ENCODE assay signal across 10 cellular contexts in genomic region chr16:75266738-75267630, GRCh38. TPM values are rescaled to one million over a fixed set of nuclear protein-coding genes. Genes with fewer than 3 reads are reported as not detected.
DNase-seq lines count a peak whose midpoint lies in the region; ATAC-seq and TF ChIP-seq lines count a peak whose summit lies in the region.
"Had no signal": no experiment of that assay in that cellular context is flagged by ENCODE, and none has a peak within 500 bp of the region (broad histone marks: within the 10 kb centered on the region; RNA-seq: fewer than 3 reads in every experiment).

No MANE protein-coding gene starts in this region.

- H3K4me3 Mint-ChIP-seq in activated T-cell treated with anti-CD3 and anti-CD28 coated beads, Interleukin-2, amount 50 U/mL, for 24 hours: peak overlapping the region; percentile 54

- WGBS in right lobe of liver (ENCODE audit: insufficient coverage, low coverage, low lambda C conversion rate, missing lambda C conversion rate): 80% methylated on average over 1 of the region's 27 CpGs
- 76% methylated on average over 19 of the region's 27 CpGs for WGBS in suprapubic skin

- H3K9me3 ChIP-seq in adipocyte (ENCODE audit: control insufficient read depth, low read length) (no peaks in the 10 kb centered on the region), right lobe of liver (no peaks in the 10 kb centered on the region), suprapubic skin (no peaks in the 10 kb centered on the region)

- H3K4me1 ChIP-seq in adipocyte (ENCODE audit: control insufficient read depth, insufficient read depth, low read length) (peaks cover 39% of the 10 kb centered on the region), right lobe of liver (peaks cover 0 to 33% (median 20%) of the 10 kb centered on the region in 4 donors), suprapubic skin (peaks cover 63% of the 10 kb centered on the region)

- ATAC-seq in right lobe of liver: no peak

- H3K27me3 ChIP-seq in adipocyte (replicated peaks; ENCODE audit: control insufficient read depth, insufficient read depth, low read length): no peaks in the 10 kb centered on the region
- H3K27me3 ChIP-seq in right lobe of liver: no peaks in the 10 kb centered on the region
- H3K27me3 ChIP-seq in suprapubic skin: peaks cover 7% of the 10 kb centered on the region

- H3K4me3 ChIP-seq in adipocyte (ENCODE audit: low read length): peak overlapping the region; percentile 95
- peak overlapping the region in 2 of 3 donors; percentile 95 to 98 for H3K4me3 ChIP-seq in right lobe of liver
- peak overlapping the region; percentile 86 for H3K4me3 ChIP-seq in suprapubic skin

- TF ChIP-seq CTCF in right lobe of liver (IDR thresholded peaks at IDR 0.05) (no peak), suprapubic skin (IDR thresholded peaks at IDR 0.05) (no peak)

- DNase-seq in activated T-cell treated with anti-CD3 and anti-CD28 coated beads, Interleukin-2, amount 50 U/mL, for 24 hours: no peak
- no peak for DNase-seq in activated T-cell treated with anti-CD3 and anti-CD28 coated beads for 4 hours
- DNase-seq in adipocyte (ENCODE audit: low read depth): no peak
- DNase-seq in right lobe of liver: peak in 1 of 3 donors; percentile 45
- peak in 1 of 2 donors; percentile 63 for DNase-seq in suprapubic skin (ENCODE audit: low spot score in 2 of 2)
- DNase-seq in NCI-H2196 (lab: John Stamatoyannopoulos, UW; ENCODE audit: unreplicated experiment): no peak
- no peak for DNase-seq in NCI-H2081 (lab: John Stamatoyannopoulos, UW)
- DNase-seq in mesenteric fat pad (ENCODE audit: low spot score): no peak
- DNase-seq: NCI-H2227 treated with DMSO at 0.1 percent for 48 hours had no signal

- TF ChIP-seq POLR2A in right lobe of liver (IDR thresholded peaks at IDR 0.05) (no peak), suprapubic skin (IDR thresholded peaks at IDR 0.05) (no peak)

- H3K4me1 Mint-ChIP-seq in activated T-cell treated with anti-CD3 and anti-CD28 coated beads, Interleukin-2, amount 50 U/mL, for 24 hours (ENCODE audit: low read depth): peaks cover 11% of the 10 kb centered on the region

- H3K36me3 Mint-ChIP-seq in activated T-cell treated with anti-CD3 and anti-CD28 coated beads, Interleukin-2, amount 50 U/mL, for 24 hours (ENCODE audit: low read depth): no peaks in the 10 kb centered on the region

- intact Hi-C loops in right lobe of liver (cut with DNase I): no loop called here

- H3K27ac ChIP-seq in right lobe of liver (peak overlapping the region in 1 of 3 donors; percentile 92), suprapubic skin (no peak overlapping the region)

- H3K27ac Mint-ChIP-seq in activated T-cell treated with anti-CD3 and anti-CD28 coated beads, Interleukin-2, amount 50 U/mL, for 24 hours: no peak overlapping the region

- H3K36me3 ChIP-seq in adipocyte (ENCODE audit: control insufficient read depth, insufficient read depth, low read length, severe bottlenecking): no peaks in the 10 kb centered on the region
- no peaks in the 10 kb centered on the region for H3K36me3 ChIP-seq in right lobe of liver
- no peaks in the 10 kb centered on the region for H3K36me3 ChIP-seq in suprapubic skin

- H3K27me3 Mint-ChIP-seq in activated T-cell treated with anti-CD3 and anti-CD28 coated beads, Interleukin-2, amount 50 U/mL, for 24 hours: peaks cover 52% of the 10 kb centered on the region

- no peak for TF ChIP-seq EP300 in suprapubic skin (IDR thresholded peaks at IDR 0.05)

- H3K9me3 Mint-ChIP-seq in activated T-cell treated with anti-CD3 and anti-CD28 coated beads, Interleukin-2, amount 50 U/mL, for 24 hours: no peaks in the 10 kb centered on the region

- H3K9ac ChIP-seq in adipocyte (ENCODE audit: low read length): peak overlapping the region; percentile 98

RNA-seq across cellular contexts. Expression of gene BCAR1, which starts 15.6 kb away (rescaled TPM):
- total RNA-seq in right lobe of liver (100 to 1,000 TPM in 1 of 6 experiments, 10 to 100 TPM in 5; 29.2 to 108 (median 51.2) TPM), suprapubic skin (10 to 100 TPM; 26.5 to 39.2 (median 30.9) TPM), mesenteric fat pad (86.5 TPM)

RNA-seq across cellular contexts. Expression of gene CTRB1, which starts 48.2 kb away (rescaled TPM):
- total RNA-seq in right lobe of liver (not detected), suprapubic skin (not detected), mesenteric fat pad (4.8 TPM)
- total RNA-seq: liver had no signal
